ENCODE assay signal across 8 cellular contexts in genomic region chr4:55345980-55346850, GRCh38. TPM values are rescaled to one million over a fixed set of nuclear protein-coding genes. Genes with fewer than 3 reads are reported as not detected.
DNase-seq lines count a peak whose midpoint lies in the region; ATAC-seq and TF ChIP-seq lines count a peak whose summit lies in the region.

SRD5A3 (plus strand) TSS chr4:55346242; CDS start chr4:55346337, 95 bp downstream.

- peak within 1 kb of the TSS; percentile 86 to 98 (median 95) for H3K4me2 ChIP-seq in BLaER1 treated with 17β-estradiol and CSF1 and Interleukin-3, amounts not matched to agents 10 nM and 100 nM

- no peaks in the 10 kb centered on the region; a peak in 1 of 22 replicates for H4K20me1 ChIP-seq in BLaER1 treated with 17β-estradiol and CSF1 and Interleukin-3, amounts not matched to agents 10 nM and 100 nM

- H3K27ac ChIP-seq in BLaER1 treated with 17β-estradiol and CSF1 and Interleukin-3, amounts not matched to agents 10 nM and 100 nM, result peak within 1 kb of the TSS; percentile 84 to 95 (median 89)
- peak within 1 kb of the TSS; percentile 97 to 98 for H3K27ac ChIP-seq in left lung

- H3K27me3 Mint-ChIP-seq in activated CD4-positive, alpha-beta T cell treated with anti-CD3 and anti-CD28 coated beads, Interleukin-2, amount 10 ng/mL, durations not matched to agents 24 days and 14 days, result no peaks in the 10 kb centered on the region

- DNase-seq in NCI-H510A treated with DMSO at 0.1 percent for 48 hours (lab: John Stamatoyannopoulos, UW), result peak; percentile 94
- DNase-seq in activated CD4-positive, alpha-beta T cell treated with anti-CD3 and anti-CD28 coated beads, Interleukin-2, amount 10 ng/mL, durations not matched to agents 24 days and 14 days, result peak; percentile 95
- peak; percentile 66 for DNase-seq in dedifferentiated amniotic fluid mesenchymal stem cell (ENCODE audit: extremely low spot score)
- peak; percentile 87 to 98 for DNase-seq in left lung
- DNase-seq in stimulated activated CD4-positive, alpha-beta T cell treated with anti-CD3 and anti-CD28 coated beads, Interleukin-4, amount 100 ng/mL, for 1 hour, result peak; percentile 85

- peaks cover 0 to 17% (median 7%) of the 10 kb centered on the region in 11 experiments; a peak in 12 of 22 replicates for H3K9me3 ChIP-seq in BLaER1 treated with 17β-estradiol and CSF1 and Interleukin-3, amounts not matched to agents 10 nM and 100 nM (replicated peaks in 1 of 11)
- H3K9me3 ChIP-seq in left lung, result no peaks in the 10 kb centered on the region

- ATAC-seq in GM19043 (IDR thresholded peaks at IDR 0.05; ENCODE audit: low read depth, unreplicated experiment) (peak; percentile 88), HG03342 (IDR thresholded peaks at IDR 0.05; ENCODE audit: unreplicated experiment) (peak; percentile 95), left lung (peak; percentile 99)

- peak within 1 kb of the TSS; percentile 85 to 95 (median 89) for H3K9ac ChIP-seq in BLaER1 treated with 17β-estradiol and CSF1 and Interleukin-3, amounts not matched to agents 10 nM and 100 nM

- H3K4me1 ChIP-seq in BLaER1 treated with 17β-estradiol and CSF1 and Interleukin-3, amounts not matched to agents 10 nM and 100 nM, result peaks cover 18 to 35% (median 22%) of the 10 kb centered on the region in 10 experiments
- H3K4me1 ChIP-seq in left lung, result peaks cover 11 to 29% of the 10 kb centered on the region in 2 donors

- H3K9me3 Mint-ChIP-seq in activated CD4-positive, alpha-beta T cell treated with anti-CD3 and anti-CD28 coated beads, Interleukin-2, amount 10 ng/mL, durations not matched to agents 24 days and 14 days, result no peaks in the 10 kb centered on the region

- H3K4me3 ChIP-seq in BLaER1 treated with 17β-estradiol and CSF1 and Interleukin-3, amounts not matched to agents 10 nM and 100 nM, result peak within 1 kb of the TSS; percentile 63 to 82 (median 75)
- peak within 1 kb of the TSS; percentile 59 to 60 for H3K4me3 ChIP-seq in left lung

- TF ChIP-seq CTCF in left lung (IDR thresholded peaks at IDR 0.05), result peak; percentile 95 to 96

- H3K36me3 Mint-ChIP-seq in activated CD4-positive, alpha-beta T cell treated with anti-CD3 and anti-CD28 coated beads, Interleukin-2, amount 10 ng/mL, durations not matched to agents 24 days and 14 days (ENCODE audit: low read depth), result peaks cover 1% of the 10 kb centered on the region

- peak within 1 kb of the TSS; percentile 95 for H3K27ac Mint-ChIP-seq in activated CD4-positive, alpha-beta T cell treated with anti-CD3 and anti-CD28 coated beads, Interleukin-2, amount 10 ng/mL, durations not matched to agents 24 days and 14 days

- intact Hi-C loops in activated CD4-positive, alpha-beta T cell treated with anti-CD3 and anti-CD28 coated beads, Interleukin-2, amount 10 ng/mL, durations not matched to agents 24 days and 14 days (cut with micrococcal nuclease), result loop anchor here (1.0 kb wide), 2 partner anchors 8 to 49 kb away; partner anchors contain the start of gene TMEM165
- intact Hi-C loops in left lung (cut with DNase I), result loop anchor here in 1 of 2 donors (10.0 kb wide), 1 partner anchor 199 kb away; the partner anchor contains the start of gene CLOCK

- peaks cover 0 to 6% (median 2%) of the 10 kb centered on the region in 11 experiments; a peak in 6 of 22 replicates for H3K36me3 ChIP-seq in BLaER1 treated with 17β-estradiol and CSF1 and Interleukin-3, amounts not matched to agents 10 nM and 100 nM
- H3K36me3 ChIP-seq in left lung, result no peaks in the 10 kb centered on the region

- peaks cover 23% of the 10 kb centered on the region for H3K4me1 Mint-ChIP-seq in activated CD4-positive, alpha-beta T cell treated with anti-CD3 and anti-CD28 coated beads, Interleukin-2, amount 10 ng/mL, durations not matched to agents 24 days and 14 days

- H3K27me3 ChIP-seq in BLaER1 treated with 17β-estradiol and CSF1 and Interleukin-3, amounts not matched to agents 10 nM and 100 nM, result no peaks in the 10 kb centered on the region
- no peaks in the 10 kb centered on the region for H3K27me3 ChIP-seq in left lung

- peak within 1 kb of the TSS; percentile 92 for H3K4me3 Mint-ChIP-seq in activated CD4-positive, alpha-beta T cell treated with anti-CD3 and anti-CD28 coated beads, Interleukin-2, amount 10 ng/mL, durations not matched to agents 24 days and 14 days

RNA-seq across cellular contexts. Expression of gene SRD5A3, which starts in this region (rescaled TPM):
- 26.6 and 27.4 TPM in 2 replicates for total RNA-seq in activated CD4-positive, alpha-beta T cell treated with anti-CD3 and anti-CD28 coated beads, Interleukin-2, amount 10 ng/mL, durations not matched to agents 24 days and 14 days
- 10 to 100 TPM; 27.1 to 31.3 TPM for total RNA-seq in left lung

Comparison
In these comparisons a context has a peak if more than half of its experiments do, and no peak if none do; other contexts are left out.
1. Peak in every context shown above with its lines: DNase-seq, ATAC-seq, H3K4me3 ChIP-seq and H3K27ac ChIP-seq.